ENCODE assay signal across 8 cellular contexts in genomic region chr17:67246398-67246647, GRCh38. TPM values are rescaled to one million over a fixed set of nuclear protein-coding genes. Genes with fewer than 3 reads are reported as not detected.
DNase-seq lines count a peak whose midpoint lies in the region; ATAC-seq, FAIRE-seq and TF ChIP-seq lines count a peak whose summit lies in the region.

No MANE protein-coding gene starts in this region.

- POLR2A ChIA-PET in activated naive CD8-positive, alpha-beta T cell treated with anti-CD3 and anti-CD28 coated beads, Interleukin-2, amount 10 ng/mL, durations not matched to agents 7 days and 5 days (lab: Charles Lee), result no interaction called here

- H3K27me3 ChIP-seq in keratinocyte (ENCODE audit: control insufficient read depth, extremely low read depth, insufficient read depth, low read length), result no peaks in the 10 kb centered on the region
- H3K27me3 ChIP-seq in thymus (ENCODE audit: control insufficient read depth, insufficient read depth), result peaks cover 5% of the 10 kb centered on the region

- peak overlapping the region; percentile 95 for H3K9ac ChIP-seq in keratinocyte (ENCODE audit: control insufficient read depth, extremely low read depth, insufficient read depth, low read length)

- H3K9me1 ChIP-seq in keratinocyte (ENCODE audit: control insufficient read depth, extremely low read depth, insufficient read depth, low read length), result no peaks in the 10 kb centered on the region

- peak overlapping the region; percentile 64 for H2AFZ ChIP-seq in keratinocyte (ENCODE audit: control insufficient read depth, low read length)

- H3K36me3 ChIP-seq in keratinocyte (ENCODE audit: control insufficient read depth in 2 of 2, extremely low read depth in 1 of 2, insufficient read depth in 2 of 2, low read length in 2 of 2), result peaks cover 0 to 2% of the 10 kb centered on the region in 2 experiments
- H3K36me3 ChIP-seq in thymus (ENCODE audit: control insufficient read depth, insufficient read depth), result no peaks in the 10 kb centered on the region

- dilution Hi-C loops in keratinocyte (cut with MboI; ENCODE audit: extremely low pct_ligation_motif_present, low sequenced_read_pairs), result no loop called here

- peaks cover 1% of the 10 kb centered on the region for H3K27me3 Mint-ChIP-seq in activated CD4-positive, alpha-beta T cell treated with anti-CD3 and anti-CD28 coated beads, Interleukin-2, amount 10 ng/mL, durations not matched to agents 24 days and 14 days
- H3K27me3 Mint-ChIP-seq in activated naive CD8-positive, alpha-beta T cell treated with anti-CD3 and anti-CD28 coated beads, Interleukin-2, amount 10 ng/mL, durations not matched to agents 7 days and 5 days, result peaks cover 9% of the 10 kb centered on the region

- peak overlapping the region; percentile 7 for H3K27ac Mint-ChIP-seq in activated CD4-positive, alpha-beta T cell treated with anti-CD3 and anti-CD28 coated beads, Interleukin-2, amount 10 ng/mL, durations not matched to agents 24 days and 14 days
- H3K27ac Mint-ChIP-seq in activated naive CD8-positive, alpha-beta T cell treated with anti-CD3 and anti-CD28 coated beads, Interleukin-2, amount 10 ng/mL, durations not matched to agents 7 days and 5 days, result peak overlapping the region; percentile 70

- H3K9me3 ChIP-seq in keratinocyte (ENCODE audit: control insufficient read depth, low read depth, low read length) (no peaks in the 10 kb centered on the region), thymus (ENCODE audit: control insufficient read depth) (no peaks in the 10 kb centered on the region)

- no peaks in the 10 kb centered on the region for H3K9me3 Mint-ChIP-seq in activated CD4-positive, alpha-beta T cell treated with anti-CD3 and anti-CD28 coated beads, Interleukin-2, amount 10 ng/mL, durations not matched to agents 24 days and 14 days
- no peaks in the 10 kb centered on the region for H3K9me3 Mint-ChIP-seq in activated naive CD8-positive, alpha-beta T cell treated with anti-CD3 and anti-CD28 coated beads, Interleukin-2, amount 10 ng/mL, durations not matched to agents 7 days and 5 days

- no peak for FAIRE-seq in keratinocyte (lab: Jason Lieb, UNC)

- peak overlapping the region; percentile 86 for H3K4me2 ChIP-seq in keratinocyte (ENCODE audit: control insufficient read depth, extremely low read depth, insufficient read depth, low read depth, low read length)

- peaks cover 27% of the 10 kb centered on the region for H3K4me1 ChIP-seq in keratinocyte (ENCODE audit: control insufficient read depth, extremely low read depth, insufficient read depth, low read length)
- H3K4me1 ChIP-seq in thymus (ENCODE audit: control insufficient read depth, insufficient read depth, low read length), result peaks cover 7% of the 10 kb centered on the region

- TF ChIP-seq CTCF in keratinocyte (optimal IDR thresholded peaks at IDR 0.05 in 1 of 3, IDR thresholded peaks at IDR 0.05 in 1 of 3, conservative IDR thresholded peaks at IDR 0.05 in 1 of 3; ENCODE audit: extremely low read depth in 1 of 3, insufficient read depth in 2 of 3, low read length in 3 of 3) (no peak), GM20000 (IDR thresholded peaks at IDR 0.05; ENCODE audit: extremely low read depth, missing control alignments) (no peak)

- H3K36me3 Mint-ChIP-seq in activated CD4-positive, alpha-beta T cell treated with anti-CD3 and anti-CD28 coated beads, Interleukin-2, amount 10 ng/mL, durations not matched to agents 24 days and 14 days (ENCODE audit: low read depth), result peaks cover 14% of the 10 kb centered on the region
- peaks cover 5% of the 10 kb centered on the region for H3K36me3 Mint-ChIP-seq in activated naive CD8-positive, alpha-beta T cell treated with anti-CD3 and anti-CD28 coated beads, Interleukin-2, amount 10 ng/mL, durations not matched to agents 7 days and 5 days

- no peak for DNase-seq in activated CD4-positive, alpha-beta T cell treated with anti-CD3 and anti-CD28 coated beads, Interleukin-2, amount 10 ng/mL, durations not matched to agents 24 days and 14 days
- no peak for DNase-seq in activated CD4-positive, alpha-beta T cell treated with anti-CD3 and anti-CD28 coated beads, Interleukin-2, amount 50 U/mL, for 48 hours
- no peak for DNase-seq in activated naive CD8-positive, alpha-beta T cell treated with anti-CD3 and anti-CD28 coated beads, Interleukin-2, amount 10 ng/mL, durations not matched to agents 7 days and 5 days
- DNase-seq in keratinocyte (ENCODE audit: low read depth, low spot score), result no peak
- DNase-seq in stimulated activated CD4-positive, alpha-beta T cell treated with anti-CD3 and anti-CD28 coated beads, Interleukin-2, amount 100 ng/mL, for 48 hours, result no peak
- no peak for DNase-seq in GM20000 (ENCODE audit: low spot score)

- peaks cover 34% of the 10 kb centered on the region for H3K79me2 ChIP-seq in keratinocyte (ENCODE audit: control insufficient read depth, insufficient read depth, low read length)

- intact Hi-C loops in activated CD4-positive, alpha-beta T cell treated with anti-CD3 and anti-CD28 coated beads, Interleukin-2, amount 10 ng/mL, durations not matched to agents 24 days and 14 days (cut with micrococcal nuclease), result loop anchor here (10.0 kb wide), 1 partner anchor 112 kb away; no protein-coding TSS in a partner anchor

- no peaks in the 10 kb centered on the region for H4K20me1 ChIP-seq in keratinocyte (ENCODE audit: control insufficient read depth, extremely low read depth, insufficient read depth, low read length)

- H3K27ac ChIP-seq in keratinocyte (ENCODE audit: control insufficient read depth, insufficient read depth, low read length), result peak overlapping the region; percentile 91
- peak overlapping the region; percentile 80 for H3K27ac ChIP-seq in thymus (ENCODE audit: low read depth)

- WGBS in thymus, result 43% methylated on average over 8 of the region's 8 CpGs

- peaks cover 28% of the 10 kb centered on the region for H3K4me1 Mint-ChIP-seq in activated CD4-positive, alpha-beta T cell treated with anti-CD3 and anti-CD28 coated beads, Interleukin-2, amount 10 ng/mL, durations not matched to agents 24 days and 14 days
- peaks cover 33% of the 10 kb centered on the region for H3K4me1 Mint-ChIP-seq in activated naive CD8-positive, alpha-beta T cell treated with anti-CD3 and anti-CD28 coated beads, Interleukin-2, amount 10 ng/mL, durations not matched to agents 7 days and 5 days

- H3K4me3 Mint-ChIP-seq in activated CD4-positive, alpha-beta T cell treated with anti-CD3 and anti-CD28 coated beads, Interleukin-2, amount 10 ng/mL, durations not matched to agents 24 days and 14 days, result peak overlapping the region; percentile 65
- peak overlapping the region; percentile 74 for H3K4me3 Mint-ChIP-seq in activated naive CD8-positive, alpha-beta T cell treated with anti-CD3 and anti-CD28 coated beads, Interleukin-2, amount 10 ng/mL, durations not matched to agents 7 days and 5 days

- peak overlapping the region; percentile 90 to 94 (median 93) for H3K4me3 ChIP-seq in keratinocyte (ENCODE audit: control insufficient read depth in 2 of 3, extremely low read depth in 1 of 3, insufficient read depth in 2 of 3, low read depth in 1 of 3, low read length in 3 of 3)
- peak overlapping the region; percentile 100 for H3K4me3 ChIP-seq in thymus (ENCODE audit: low read length)

- ATAC-seq in activated naive CD8-positive, alpha-beta T cell treated with anti-CD3 and anti-CD28 coated beads, Interleukin-2, amount 10 ng/mL, durations not matched to agents 7 days and 5 days (ENCODE audit: low read depth), result no peak
- ATAC-seq in HG03025 (IDR thresholded peaks at IDR 0.05; ENCODE audit: low FRiP score, unreplicated experiment), result no peak

RNA-seq across cellular contexts. Expression of gene HELZ, which starts 1.3 kb away (rescaled TPM):
- 73.5 and 74.7 TPM in 2 replicates for total RNA-seq in activated CD4-positive, alpha-beta T cell treated with anti-CD3 and anti-CD28 coated beads, Interleukin-2, amount 10 ng/mL, durations not matched to agents 24 days and 14 days
- total RNA-seq in activated naive CD8-positive, alpha-beta T cell treated with anti-CD3 and anti-CD28 coated beads, Interleukin-2, amount 10 ng/mL, durations not matched to agents 7 days and 5 days, result 10 to 100 TPM; 84.8 to 86.2 TPM
- polyA plus RNA-seq in keratinocyte (11.7 to 18.2 TPM (median 13.5 TPM) in 3 replicates), thymus (8.2 TPM)
- polyA plus RNA-seq in keratinocyte (2011; ENCODE audit: low read depth), result 10.4 TPM
- 7.6 and 15.3 TPM in 2 replicates for polyA plus RNA-seq in keratinocyte (2011; cell fraction: cytosol; rRNA removed)
- polyA plus RNA-seq in keratinocyte (2011; cell fraction: nucleus; rRNA removed), result 26.8 and 30.8 TPM in 2 replicates
- polyA plus RNA-seq in keratinocyte (2012; ENCODE audit: low replicate concordance), result 6.2 and 9.4 TPM in 2 replicates
- polyA minus RNA-seq in keratinocyte, result 18.6 to 94.3 TPM (median 38.5 TPM) in 3 replicates
- polyA minus RNA-seq in keratinocyte (2011; cell fraction: cytosol; rRNA and poly(A)+ RNA removed), result 25.5 TPM
- 60.2 and 113 TPM in 2 replicates for polyA minus RNA-seq in keratinocyte (2011; cell fraction: nucleus; rRNA and poly(A)+ RNA removed)
